Comparison of ENCODE assay signal across 26 cellular contexts in the genomic region with DNA sequence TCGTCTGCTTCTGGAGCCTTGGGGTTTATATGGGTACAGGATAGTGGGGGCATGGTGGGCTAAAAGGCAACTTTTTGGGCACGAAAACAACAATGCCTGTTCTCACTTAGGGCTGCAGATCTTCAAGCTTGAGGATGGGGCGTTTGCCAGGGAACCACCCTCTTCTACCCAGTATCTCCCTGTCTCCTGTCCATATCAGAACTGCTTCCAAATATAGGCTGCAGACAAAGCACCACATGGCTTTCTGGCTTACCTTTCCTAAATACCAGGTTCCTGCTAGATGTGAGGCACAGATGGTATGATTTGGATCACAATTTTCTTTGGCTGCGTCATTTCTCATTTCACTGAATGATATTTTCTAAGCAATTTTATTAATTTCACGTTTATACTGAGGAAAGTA.
"Had no signal": no experiment of that assay in that cellular context is flagged by ENCODE, and none has a peak within 500 bp of the region (broad histone marks: within the 10 kb centered on the region; RNA-seq: fewer than 3 reads in every experiment).

No MANE protein-coding gene starts in this region.

- FAIRE-seq: astrocyte, K562 had no signal

- H3K4me1 ChIP-seq: SJSA1 had no signal

- H3K9me3 ChIP-seq: SJSA1 had no signal

- H3K36me3 ChIP-seq: brain microvascular endothelial cell, SJSA1 had no signal

- ATAC-seq: activated CD4-positive, CD25-positive, alpha-beta regulatory T cell treated with anti-CD3 and anti-CD28 coated beads, Interleukin-2, amount 50 U/mL, for 24 hours; activated CD8-positive, alpha-beta memory T cell treated with anti-CD3 and anti-CD28 coated beads, Interleukin-2, amount 10 ng/mL, durations not matched to agents 7 days and 5 days; K562; Panc1 had no signal

- H3K9me3 Mint-ChIP-seq: activated T-cell treated with anti-CD3 and anti-CD28 coated beads, Interleukin-2, amount 50 U/mL, for 24 hours; T-helper 1 cell treated with Interleukin-12 subunit alpha and Interleukin-12 subunit beta and Interleukin-4 antibody, amounts not matched to agents 30 μg/mL and 1 μg/mL, for 36 hours had no signal

- DNase-seq: activated CD4-positive, alpha-beta T cell treated with anti-CD3 and anti-CD28 coated beads for 4 hours; activated CD4-positive, alpha-beta T cell treated with anti-CD3 and anti-CD28 coated beads, Interleukin-2, amount 50 U/mL, for 4 hours; activated CD8-positive, alpha-beta memory T cell treated with anti-CD3 and anti-CD28 coated beads, Interleukin-2, amount 10 ng/mL, durations not matched to agents 7 days and 5 days; activated effector memory CD4-positive, alpha-beta T cell treated with anti-CD3 and anti-CD28 coated beads, Interleukin-2, amount 50 U/mL, for 16 hours; activated naive CD4-positive, alpha-beta T cell treated with Interleukin-2 at 50 U/mL for 16 hours; activated T-cell treated with anti-CD3 and anti-CD28 coated beads, Interleukin-2, amount 50 U/mL, for 24 hours; amygdala; brain microvascular endothelial cell; Karpas-422; MM.1S; NCI-H1105; NCI-H1436; NCI-H1694 treated with DMSO at 0.1 percent for 48 hours; NCI-H2029 treated with DMSO at 0.1 percent for 48 hours; NCI-H524 treated with DMSO at 0.1 percent for 48 hours; NCI-H748 treated with DMSO at 0.1 percent for 48 hours; OCI-M1; RPMI8226; SHP77 had no signal

- H3K27ac ChIP-seq: brain microvascular endothelial cell, SJSA1 had no signal

- H3K4me3 Mint-ChIP-seq: activated CD8-positive, alpha-beta memory T cell treated with anti-CD3 and anti-CD28 coated beads, Interleukin-2, amount 10 ng/mL, durations not matched to agents 7 days and 5 days; activated naive CD8-positive, alpha-beta T cell; activated T-cell treated with anti-CD3 and anti-CD28 coated beads, Interleukin-2, amount 50 U/mL, for 24 hours; T-helper 1 cell treated with Interleukin-12 subunit alpha and Interleukin-12 subunit beta and Interleukin-4 antibody, amounts not matched to agents 30 μg/mL and 1 μg/mL, for 36 hours had no signal

- H3K36me3 Mint-ChIP-seq: activated CD8-positive, alpha-beta memory T cell treated with anti-CD3 and anti-CD28 coated beads, Interleukin-2, amount 10 ng/mL, durations not matched to agents 7 days and 5 days; activated naive CD8-positive, alpha-beta T cell had no signal

- H3K27ac Mint-ChIP-seq: activated CD8-positive, alpha-beta memory T cell treated with anti-CD3 and anti-CD28 coated beads, Interleukin-2, amount 10 ng/mL, durations not matched to agents 7 days and 5 days; activated naive CD8-positive, alpha-beta T cell; activated T-cell treated with anti-CD3 and anti-CD28 coated beads, Interleukin-2, amount 50 U/mL, for 24 hours; T-helper 1 cell treated with Interleukin-12 subunit alpha and Interleukin-12 subunit beta and Interleukin-4 antibody, amounts not matched to agents 30 μg/mL and 1 μg/mL, for 36 hours had no signal

- H3K27me3 ChIP-seq: brain microvascular endothelial cell, SJSA1 had no signal

- H3K4me3 ChIP-seq: K562, SJSA1 had no signal

- H3K27me3 Mint-ChIP-seq: activated CD8-positive, alpha-beta memory T cell treated with anti-CD3 and anti-CD28 coated beads, Interleukin-2, amount 10 ng/mL, durations not matched to agents 7 days and 5 days; activated naive CD8-positive, alpha-beta T cell; activated T-cell treated with anti-CD3 and anti-CD28 coated beads, Interleukin-2, amount 50 U/mL, for 24 hours had no signal
